In genomic region chr9:127448112-127448805, GRCh38 we compare ENCODE assay signal across 1 cellular context.
TF ChIP-seq lines count a peak whose summit lies in the region.

No MANE protein-coding gene starts in this region.

TF ChIP-seq in HCT116, 20 proteins besides CTCF, POLR2A, EP300 and RAD21:
- TF ChIP-seq POLR2AphosphoS5 (IDR thresholded peaks at IDR 0.05; ENCODE audit: low read depth, low read length) (peak; percentile 45; the same call in 1 of the 2 replicates), EZH2 (IDR thresholded peaks at IDR 0.05) (no peak)
